Comparison of ENCODE assay signal across 11 cellular contexts in genomic region chr4:14188214-14188613, GRCh38.
"Had no signal": no experiment of that assay in that cellular context is flagged by ENCODE, and none has a peak within 500 bp of the region (broad histone marks: within the 10 kb centered on the region; RNA-seq: fewer than 3 reads in every experiment).

No MANE protein-coding gene starts in this region.

- H3K27ac ChIP-seq: GM23248, HL-60, KMS-11 had no signal

- H3K36me3 Mint-ChIP-seq: IgD-negative memory B cell had no signal

- ATAC-seq: HCT116, HepG2 had no signal

- H3K4me3 ChIP-seq: GM23248, HAP-1 had no signal

- H3K9me3 Mint-ChIP-seq: HFFc6 had no signal

- H3K27me3 Mint-ChIP-seq: IgD-negative memory B cell had no signal

- H3K36me3 ChIP-seq: HAP-1 had no signal

- H3K9me3 ChIP-seq: HAP-1 had no signal

- H3K27ac Mint-ChIP-seq: HFFc6, IgD-negative memory B cell had no signal

- H3K4me3 Mint-ChIP-seq: HFFc6 had no signal

- FAIRE-seq: HepG2 had no signal

- H3K4me1 ChIP-seq: HAP-1 had no signal

- DNase-seq: GM23248, GOT3, H7, HFFc6, KBM-7 had no signal
